ENCODE assay signal across 1 cellular context in genomic region chr6:47413752-47414516, GRCh38.
A peak's percentile ranks its signal among the peaks of the same experiment; 100 is the strongest.
TF ChIP-seq lines count a peak whose summit lies in the region.

No MANE protein-coding gene starts in this region.

TF ChIP-seq in GM12878, 131 proteins besides CTCF, POLR2A, EP300 and RAD21 (continued from another document and continues in another):
- TF ChIP-seq, protein P1, sequence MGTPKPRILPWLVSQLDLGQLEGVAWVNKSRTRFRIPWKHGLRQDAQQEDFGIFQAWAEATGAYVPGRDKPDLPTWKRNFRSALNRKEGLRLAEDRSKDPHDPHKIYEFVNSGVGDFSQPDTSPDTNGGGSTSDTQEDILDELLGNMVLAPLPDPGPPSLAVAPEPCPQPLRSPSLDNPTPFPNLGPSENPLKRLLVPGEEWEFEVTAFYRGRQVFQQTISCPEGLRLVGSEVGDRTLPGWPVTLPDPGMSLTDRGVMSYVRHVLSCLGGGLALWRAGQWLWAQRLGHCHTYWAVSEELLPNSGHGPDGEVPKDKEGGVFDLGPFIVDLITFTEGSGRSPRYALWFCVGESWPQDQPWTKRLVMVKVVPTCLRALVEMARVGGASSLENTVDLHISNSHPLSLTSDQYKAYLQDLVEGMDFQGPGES (IDR thresholded peaks at IDR 0.05) = 0 out of 2 replicates have a peak, but pooled peaks have one; percentile 2
- TF ChIP-seq TCF7 (IDR thresholded peaks at IDR 0.05; ENCODE audit: borderline replicate concordance) (no peak), TCF12 (IDR thresholded peaks at IDR 0.05; ENCODE audit: low read depth, low read length) (no peak), SMAD5 (IDR thresholded peaks at IDR 0.05; ENCODE audit: low read depth) (no peak), ZNF592 (IDR thresholded peaks at IDR 0.05) (0 out of 2 replicates have a peak, but pooled peaks have one; percentile 18), YY1 (IDR thresholded peaks at IDR 0.05; ENCODE audit: low read depth, low read length) (0 out of 2 replicates have a peak, but pooled peaks have one; percentile 34), RFX5 (IDR thresholded peaks at IDR 0.05; ENCODE audit: low read depth, low read length) (no peak), STAT3 (IDR thresholded peaks at IDR 0.05; ENCODE audit: low read depth, low read length) (no peak), POU2F2 (IDR thresholded peaks at IDR 0.05; ENCODE audit: borderline replicate concordance, low read depth, low read length) (no peak), ELK1 (IDR thresholded peaks at IDR 0.05; ENCODE audit: low read depth, low read length) (no peak), CHD1 (IDR thresholded peaks at IDR 0.05; ENCODE audit: low read depth, low read length) (0 out of 2 replicates have a peak, but pooled peaks have one; percentile 34), ZZZ3 (IDR thresholded peaks at IDR 0.05; ENCODE audit: control insufficient read depth, insufficient read length, low read depth) (no peak), SIX5 (IDR thresholded peaks at IDR 0.05; ENCODE audit: low read depth, low read length, severe bottlenecking) (no peak), RBBP5 (conservative IDR thresholded peaks at IDR 0.05) (no peak), NR2C1 (IDR thresholded peaks at IDR 0.05) (no peak), SREBF1 (IDR thresholded peaks at IDR 0.05; ENCODE audit: low read length) (no peak), RB1 (IDR thresholded peaks at IDR 0.05; ENCODE audit: borderline replicate concordance) (no peak), BACH1 (IDR thresholded peaks at IDR 0.05; ENCODE audit: borderline replicate concordance) (no peak), JUND (IDR thresholded peaks at IDR 0.05; ENCODE audit: low read depth, low read length) (no peak), CEBPB (IDR thresholded peaks at IDR 0.05; ENCODE audit: borderline replicate concordance in 1 of 2, low read depth in 2 of 2, low read length in 2 of 2) (no peak), IKZF2 (IDR thresholded peaks at IDR 0.05) (no peak), FOS (IDR thresholded peaks at IDR 0.05; ENCODE audit: borderline replicate concordance, extremely low read depth, insufficient read length) (no peak), CBX5 (IDR thresholded peaks at IDR 0.05; ENCODE audit: low read depth) (no peak), CBX3 (IDR thresholded peaks at IDR 0.05; ENCODE audit: borderline replicate concordance, low read depth) (no peak), ZNF24 (IDR thresholded peaks at IDR 0.05) (no peak), STAT1 (conservative IDR thresholded peaks at IDR 0.05) (no peak), RCOR1 (conservative IDR thresholded peaks at IDR 0.05; ENCODE audit: low read depth, low read length) (no peak), MEF2B (IDR thresholded peaks at IDR 0.05; ENCODE audit: partially characterized antibody, poor library complexity, severe bottlenecking) (no peak), MXI1 (IDR thresholded peaks at IDR 0.05; ENCODE audit: low read depth, low read length) (no peak), PAX8 (IDR thresholded peaks at IDR 0.05) (no peak)
- TF ChIP-seq, protein P2, sequence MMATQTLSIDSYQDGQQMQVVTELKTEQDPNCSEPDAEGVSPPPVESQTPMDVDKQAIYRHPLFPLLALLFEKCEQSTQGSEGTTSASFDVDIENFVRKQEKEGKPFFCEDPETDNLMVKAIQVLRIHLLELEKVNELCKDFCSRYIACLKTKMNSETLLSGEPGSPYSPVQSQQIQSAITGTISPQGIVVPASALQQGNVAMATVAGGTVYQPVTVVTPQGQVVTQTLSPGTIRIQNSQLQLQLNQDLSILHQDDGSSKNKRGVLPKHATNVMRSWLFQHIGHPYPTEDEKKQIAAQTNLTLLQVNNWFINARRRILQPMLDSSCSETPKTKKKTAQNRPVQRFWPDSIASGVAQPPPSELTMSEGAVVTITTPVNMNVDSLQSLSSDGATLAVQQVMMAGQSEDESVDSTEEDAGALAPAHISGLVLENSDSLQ (IDR thresholded peaks at IDR 0.05) = no peak
- TF ChIP-seq, protein P3, sequence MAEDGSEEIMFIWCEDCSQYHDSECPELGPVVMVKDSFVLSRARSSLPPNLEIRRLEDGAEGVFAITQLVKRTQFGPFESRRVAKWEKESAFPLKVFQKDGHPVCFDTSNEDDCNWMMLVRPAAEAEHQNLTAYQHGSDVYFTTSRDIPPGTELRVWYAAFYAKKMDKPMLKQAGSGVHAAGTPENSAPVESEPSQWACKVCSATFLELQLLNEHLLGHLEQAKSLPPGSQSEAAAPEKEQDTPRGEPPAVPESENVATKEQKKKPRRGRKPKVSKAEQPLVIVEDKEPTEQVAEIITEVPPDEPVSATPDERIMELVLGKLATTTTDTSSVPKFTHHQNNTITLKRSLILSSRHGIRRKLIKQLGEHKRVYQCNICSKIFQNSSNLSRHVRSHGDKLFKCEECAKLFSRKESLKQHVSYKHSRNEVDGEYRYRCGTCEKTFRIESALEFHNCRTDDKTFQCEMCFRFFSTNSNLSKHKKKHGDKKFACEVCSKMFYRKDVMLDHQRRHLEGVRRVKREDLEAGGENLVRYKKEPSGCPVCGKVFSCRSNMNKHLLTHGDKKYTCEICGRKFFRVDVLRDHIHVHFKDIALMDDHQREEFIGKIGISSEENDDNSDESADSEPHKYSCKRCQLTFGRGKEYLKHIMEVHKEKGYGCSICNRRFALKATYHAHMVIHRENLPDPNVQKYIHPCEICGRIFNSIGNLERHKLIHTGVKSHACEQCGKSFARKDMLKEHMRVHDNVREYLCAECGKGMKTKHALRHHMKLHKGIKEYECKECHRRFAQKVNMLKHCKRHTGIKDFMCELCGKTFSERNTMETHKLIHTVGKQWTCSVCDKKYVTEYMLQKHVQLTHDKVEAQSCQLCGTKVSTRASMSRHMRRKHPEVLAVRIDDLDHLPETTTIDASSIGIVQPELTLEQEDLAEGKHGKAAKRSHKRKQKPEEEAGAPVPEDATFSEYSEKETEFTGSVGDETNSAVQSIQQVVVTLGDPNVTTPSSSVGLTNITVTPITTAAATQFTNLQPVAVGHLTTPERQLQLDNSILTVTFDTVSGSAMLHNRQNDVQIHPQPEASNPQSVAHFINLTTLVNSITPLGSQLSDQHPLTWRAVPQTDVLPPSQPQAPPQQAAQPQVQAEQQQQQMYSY (CRISPR knock-in tag; IDR thresholded peaks at IDR 0.05) = no peak
- TF ChIP-seq, protein P4, sequence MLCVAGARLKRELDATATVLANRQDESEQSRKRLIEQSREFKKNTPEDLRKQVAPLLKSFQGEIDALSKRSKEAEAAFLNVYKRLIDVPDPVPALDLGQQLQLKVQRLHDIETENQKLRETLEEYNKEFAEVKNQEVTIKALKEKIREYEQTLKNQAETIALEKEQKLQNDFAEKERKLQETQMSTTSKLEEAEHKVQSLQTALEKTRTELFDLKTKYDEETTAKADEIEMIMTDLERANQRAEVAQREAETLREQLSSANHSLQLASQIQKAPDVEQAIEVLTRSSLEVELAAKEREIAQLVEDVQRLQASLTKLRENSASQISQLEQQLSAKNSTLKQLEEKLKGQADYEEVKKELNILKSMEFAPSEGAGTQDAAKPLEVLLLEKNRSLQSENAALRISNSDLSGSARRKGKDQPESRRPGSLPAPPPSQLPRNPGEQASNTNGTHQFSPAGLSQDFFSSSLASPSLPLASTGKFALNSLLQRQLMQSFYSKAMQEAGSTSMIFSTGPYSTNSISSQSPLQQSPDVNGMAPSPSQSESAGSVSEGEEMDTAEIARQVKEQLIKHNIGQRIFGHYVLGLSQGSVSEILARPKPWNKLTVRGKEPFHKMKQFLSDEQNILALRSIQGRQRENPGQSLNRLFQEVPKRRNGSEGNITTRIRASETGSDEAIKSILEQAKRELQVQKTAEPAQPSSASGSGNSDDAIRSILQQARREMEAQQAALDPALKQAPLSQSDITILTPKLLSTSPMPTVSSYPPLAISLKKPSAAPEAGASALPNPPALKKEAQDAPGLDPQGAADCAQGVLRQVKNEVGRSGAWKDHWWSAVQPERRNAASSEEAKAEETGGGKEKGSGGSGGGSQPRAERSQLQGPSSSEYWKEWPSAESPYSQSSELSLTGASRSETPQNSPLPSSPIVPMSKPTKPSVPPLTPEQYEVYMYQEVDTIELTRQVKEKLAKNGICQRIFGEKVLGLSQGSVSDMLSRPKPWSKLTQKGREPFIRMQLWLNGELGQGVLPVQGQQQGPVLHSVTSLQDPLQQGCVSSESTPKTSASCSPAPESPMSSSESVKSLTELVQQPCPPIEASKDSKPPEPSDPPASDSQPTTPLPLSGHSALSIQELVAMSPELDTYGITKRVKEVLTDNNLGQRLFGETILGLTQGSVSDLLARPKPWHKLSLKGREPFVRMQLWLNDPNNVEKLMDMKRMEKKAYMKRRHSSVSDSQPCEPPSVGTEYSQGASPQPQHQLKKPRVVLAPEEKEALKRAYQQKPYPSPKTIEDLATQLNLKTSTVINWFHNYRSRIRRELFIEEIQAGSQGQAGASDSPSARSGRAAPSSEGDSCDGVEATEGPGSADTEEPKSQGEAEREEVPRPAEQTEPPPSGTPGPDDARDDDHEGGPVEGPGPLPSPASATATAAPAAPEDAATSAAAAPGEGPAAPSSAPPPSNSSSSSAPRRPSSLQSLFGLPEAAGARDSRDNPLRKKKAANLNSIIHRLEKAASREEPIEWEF (IDR thresholded peaks at IDR 0.05; ENCODE audit: insufficient replicate concordance, low read depth, low read length) = no peak
- TF ChIP-seq, protein P5, sequence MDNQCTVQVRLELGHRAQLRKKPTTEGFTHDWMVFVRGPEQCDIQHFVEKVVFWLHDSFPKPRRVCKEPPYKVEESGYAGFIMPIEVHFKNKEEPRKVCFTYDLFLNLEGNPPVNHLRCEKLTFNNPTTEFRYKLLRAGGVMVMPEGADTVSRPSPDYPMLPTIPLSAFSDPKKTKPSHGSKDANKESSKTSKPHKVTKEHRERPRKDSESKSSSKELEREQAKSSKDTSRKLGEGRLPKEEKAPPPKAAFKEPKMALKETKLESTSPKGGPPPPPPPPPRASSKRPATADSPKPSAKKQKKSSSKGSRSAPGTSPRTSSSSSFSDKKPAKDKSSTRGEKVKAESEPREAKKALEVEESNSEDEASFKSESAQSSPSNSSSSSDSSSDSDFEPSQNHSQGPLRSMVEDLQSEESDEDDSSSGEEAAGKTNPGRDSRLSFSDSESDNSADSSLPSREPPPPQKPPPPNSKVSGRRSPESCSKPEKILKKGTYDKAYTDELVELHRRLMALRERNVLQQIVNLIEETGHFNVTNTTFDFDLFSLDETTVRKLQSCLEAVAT (IDR thresholded peaks at IDR 0.05) = 0 out of 2 replicates have a peak, but pooled peaks have one; percentile 33
- TF ChIP-seq, protein P6, sequence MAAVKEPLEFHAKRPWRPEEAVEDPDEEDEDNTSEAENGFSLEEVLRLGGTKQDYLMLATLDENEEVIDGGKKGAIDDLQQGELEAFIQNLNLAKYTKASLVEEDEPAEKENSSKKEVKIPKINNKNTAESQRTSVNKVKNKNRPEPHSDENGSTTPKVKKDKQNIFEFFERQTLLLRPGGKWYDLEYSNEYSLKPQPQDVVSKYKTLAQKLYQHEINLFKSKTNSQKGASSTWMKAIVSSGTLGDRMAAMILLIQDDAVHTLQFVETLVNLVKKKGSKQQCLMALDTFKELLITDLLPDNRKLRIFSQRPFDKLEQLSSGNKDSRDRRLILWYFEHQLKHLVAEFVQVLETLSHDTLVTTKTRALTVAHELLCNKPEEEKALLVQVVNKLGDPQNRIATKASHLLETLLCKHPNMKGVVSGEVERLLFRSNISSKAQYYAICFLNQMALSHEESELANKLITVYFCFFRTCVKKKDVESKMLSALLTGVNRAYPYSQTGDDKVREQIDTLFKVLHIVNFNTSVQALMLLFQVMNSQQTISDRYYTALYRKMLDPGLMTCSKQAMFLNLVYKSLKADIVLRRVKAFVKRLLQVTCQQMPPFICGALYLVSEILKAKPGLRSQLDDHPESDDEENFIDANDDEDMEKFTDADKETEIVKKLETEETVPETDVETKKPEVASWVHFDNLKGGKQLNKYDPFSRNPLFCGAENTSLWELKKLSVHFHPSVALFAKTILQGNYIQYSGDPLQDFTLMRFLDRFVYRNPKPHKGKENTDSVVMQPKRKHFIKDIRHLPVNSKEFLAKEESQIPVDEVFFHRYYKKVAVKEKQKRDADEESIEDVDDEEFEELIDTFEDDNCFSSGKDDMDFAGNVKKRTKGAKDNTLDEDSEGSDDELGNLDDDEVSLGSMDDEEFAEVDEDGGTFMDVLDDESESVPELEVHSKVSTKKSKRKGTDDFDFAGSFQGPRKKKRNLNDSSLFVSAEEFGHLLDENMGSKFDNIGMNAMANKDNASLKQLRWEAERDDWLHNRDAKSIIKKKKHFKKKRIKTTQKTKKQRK (IDR thresholded peaks at IDR 0.05; ENCODE audit: low read depth, low read length) = no peak
